Comparison of ENCODE assay signal across 1 cellular context in the genomic region with DNA sequence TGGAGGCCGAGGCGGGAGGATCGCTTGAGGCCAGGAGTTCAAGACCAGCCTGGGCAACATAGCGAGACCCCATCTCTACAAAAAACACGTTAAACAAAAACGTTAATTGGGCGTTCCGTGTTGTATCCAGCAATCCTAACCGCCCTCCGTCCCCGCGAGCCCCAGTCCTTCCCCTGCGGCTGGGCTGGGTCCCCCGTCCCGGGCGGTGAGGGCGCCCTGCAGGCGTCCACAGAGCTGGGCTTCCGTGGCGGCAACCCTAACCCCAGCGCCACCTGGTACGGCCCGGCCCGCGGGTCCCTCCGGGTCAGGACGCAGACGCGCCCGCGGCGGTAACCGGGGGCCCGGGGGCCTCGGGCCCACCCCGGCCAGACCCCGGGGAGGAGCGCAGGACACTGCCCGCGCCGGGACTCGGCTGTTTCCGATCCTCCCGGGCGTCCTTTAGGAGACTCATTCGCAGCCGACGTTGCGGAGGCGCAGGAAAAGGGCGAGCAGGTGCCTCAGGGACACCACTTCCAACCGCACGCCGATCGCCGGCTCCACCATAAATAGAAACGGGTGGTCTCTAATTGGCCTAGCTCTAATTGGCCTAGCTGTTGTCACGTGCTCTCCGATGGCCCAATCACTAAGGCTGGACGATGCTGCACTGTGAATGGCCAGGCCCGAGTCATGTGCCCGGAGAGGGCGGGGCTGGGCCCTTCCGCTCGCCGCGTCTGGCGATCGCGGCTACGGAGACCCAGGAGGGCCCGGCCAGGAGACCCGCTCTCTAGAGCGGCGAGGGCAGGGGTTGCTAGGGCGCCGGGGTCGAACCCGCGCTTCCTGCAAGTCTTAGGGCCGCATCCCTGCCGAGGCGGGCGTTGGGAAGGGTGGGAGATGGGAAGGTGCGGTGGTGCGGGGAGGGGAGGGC.
TF ChIP-seq lines count a peak whose summit lies in the region.

No MANE protein-coding gene starts in this region.

TF ChIP-seq in K562, 482 proteins besides CTCF, POLR2A, EP300 and RAD21 (continued from another document and continues in another):
- TF ChIP-seq, protein P1, sequence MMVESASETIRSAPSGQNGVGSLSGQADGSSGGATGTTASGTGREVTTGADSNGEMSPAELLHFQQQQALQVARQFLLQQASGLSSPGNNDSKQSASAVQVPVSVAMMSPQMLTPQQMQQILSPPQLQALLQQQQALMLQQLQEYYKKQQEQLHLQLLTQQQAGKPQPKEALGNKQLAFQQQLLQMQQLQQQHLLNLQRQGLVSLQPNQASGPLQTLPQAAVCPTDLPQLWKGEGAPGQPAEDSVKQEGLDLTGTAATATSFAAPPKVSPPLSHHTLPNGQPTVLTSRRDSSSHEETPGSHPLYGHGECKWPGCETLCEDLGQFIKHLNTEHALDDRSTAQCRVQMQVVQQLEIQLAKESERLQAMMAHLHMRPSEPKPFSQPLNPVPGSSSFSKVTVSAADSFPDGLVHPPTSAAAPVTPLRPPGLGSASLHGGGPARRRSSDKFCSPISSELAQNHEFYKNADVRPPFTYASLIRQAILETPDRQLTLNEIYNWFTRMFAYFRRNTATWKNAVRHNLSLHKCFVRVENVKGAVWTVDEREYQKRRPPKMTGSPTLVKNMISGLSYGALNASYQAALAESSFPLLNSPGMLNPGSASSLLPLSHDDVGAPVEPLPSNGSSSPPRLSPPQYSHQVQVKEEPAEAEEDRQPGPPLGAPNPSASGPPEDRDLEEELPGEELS (CRISPR knock-in tag; IDR thresholded peaks at IDR 0.05; ENCODE audit: borderline replicate concordance): peak; percentile 77; the same call in 1 of the 2 replicates
- TF ChIP-seq PTTG1 (tag; IDR thresholded peaks at IDR 0.05; ENCODE audit: low read depth) (no peak), BRD9 (IDR thresholded peaks at IDR 0.05; ENCODE audit: low read depth, partially characterized antibody) (peak; percentile 53), HNRNPUL1 (IDR thresholded peaks at IDR 0.05; ENCODE audit: low read length) (no peak), CXXC5 (CRISPR knock-in tag; IDR thresholded peaks at IDR 0.05) (peak; percentile 78), ILF3 (IDR thresholded peaks at IDR 0.05; ENCODE audit: borderline replicate concordance) (no peak), BRCA1 (IDR thresholded peaks at IDR 0.05) (no peak), BRCA1 (CRISPR knock-in tag; IDR thresholded peaks at IDR 0.05) (peak; percentile 77; the same call in 1 of the 2 replicates), ZBTB17 (CRISPR knock-in tag; IDR thresholded peaks at IDR 0.05) (peak; percentile 66; the same call in 1 of the 2 replicates), ZBED1 (IDR thresholded peaks at IDR 0.05) (0 out of 2 replicates have a peak, but pooled peaks have one; percentile 68), ZNF282 (CRISPR knock-in tag; IDR thresholded peaks at IDR 0.05) (peak; percentile 73; the same call in 1 of the 2 replicates), ZBTB7A (IDR thresholded peaks at IDR 0.05; ENCODE audit: borderline replicate concordance, control insufficient read depth, low read depth, low read length) (peak; percentile 84), ZNF217 (CRISPR knock-in tag; IDR thresholded peaks at IDR 0.05) (no peak), EP400 (IDR thresholded peaks at IDR 0.05) (peak; percentile 71)
- TF ChIP-seq, protein P2, sequence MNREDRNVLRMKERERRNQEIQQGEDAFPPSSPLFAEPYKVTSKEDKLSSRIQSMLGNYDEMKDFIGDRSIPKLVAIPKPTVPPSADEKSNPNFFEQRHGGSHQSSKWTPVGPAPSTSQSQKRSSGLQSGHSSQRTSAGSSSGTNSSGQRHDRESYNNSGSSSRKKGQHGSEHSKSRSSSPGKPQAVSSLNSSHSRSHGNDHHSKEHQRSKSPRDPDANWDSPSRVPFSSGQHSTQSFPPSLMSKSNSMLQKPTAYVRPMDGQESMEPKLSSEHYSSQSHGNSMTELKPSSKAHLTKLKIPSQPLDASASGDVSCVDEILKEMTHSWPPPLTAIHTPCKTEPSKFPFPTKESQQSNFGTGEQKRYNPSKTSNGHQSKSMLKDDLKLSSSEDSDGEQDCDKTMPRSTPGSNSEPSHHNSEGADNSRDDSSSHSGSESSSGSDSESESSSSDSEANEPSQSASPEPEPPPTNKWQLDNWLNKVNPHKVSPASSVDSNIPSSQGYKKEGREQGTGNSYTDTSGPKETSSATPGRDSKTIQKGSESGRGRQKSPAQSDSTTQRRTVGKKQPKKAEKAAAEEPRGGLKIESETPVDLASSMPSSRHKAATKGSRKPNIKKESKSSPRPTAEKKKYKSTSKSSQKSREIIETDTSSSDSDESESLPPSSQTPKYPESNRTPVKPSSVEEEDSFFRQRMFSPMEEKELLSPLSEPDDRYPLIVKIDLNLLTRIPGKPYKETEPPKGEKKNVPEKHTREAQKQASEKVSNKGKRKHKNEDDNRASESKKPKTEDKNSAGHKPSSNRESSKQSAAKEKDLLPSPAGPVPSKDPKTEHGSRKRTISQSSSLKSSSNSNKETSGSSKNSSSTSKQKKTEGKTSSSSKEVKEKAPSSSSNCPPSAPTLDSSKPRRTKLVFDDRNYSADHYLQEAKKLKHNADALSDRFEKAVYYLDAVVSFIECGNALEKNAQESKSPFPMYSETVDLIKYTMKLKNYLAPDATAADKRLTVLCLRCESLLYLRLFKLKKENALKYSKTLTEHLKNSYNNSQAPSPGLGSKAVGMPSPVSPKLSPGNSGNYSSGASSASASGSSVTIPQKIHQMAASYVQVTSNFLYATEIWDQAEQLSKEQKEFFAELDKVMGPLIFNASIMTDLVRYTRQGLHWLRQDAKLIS (CRISPR knock-in tag; IDR thresholded peaks at IDR 0.05): no peak
- TF ChIP-seq, protein P3, sequence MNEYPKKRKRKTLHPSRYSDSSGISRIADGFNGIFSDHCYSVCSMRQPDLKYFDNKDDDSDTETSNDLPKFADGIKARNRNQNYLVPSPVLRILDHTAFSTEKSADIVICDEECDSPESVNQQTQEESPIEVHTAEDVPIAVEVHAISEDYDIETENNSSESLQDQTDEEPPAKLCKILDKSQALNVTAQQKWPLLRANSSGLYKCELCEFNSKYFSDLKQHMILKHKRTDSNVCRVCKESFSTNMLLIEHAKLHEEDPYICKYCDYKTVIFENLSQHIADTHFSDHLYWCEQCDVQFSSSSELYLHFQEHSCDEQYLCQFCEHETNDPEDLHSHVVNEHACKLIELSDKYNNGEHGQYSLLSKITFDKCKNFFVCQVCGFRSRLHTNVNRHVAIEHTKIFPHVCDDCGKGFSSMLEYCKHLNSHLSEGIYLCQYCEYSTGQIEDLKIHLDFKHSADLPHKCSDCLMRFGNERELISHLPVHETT (CRISPR knock-in tag; conservative IDR thresholded peaks at IDR 0.05 in 1 of 2, IDR thresholded peaks at IDR 0.05 in 1 of 2): peak in 1 of 2 experiments; percentile 24; a peak in 1 of 4 replicates
- TF ChIP-seq, protein P4, sequence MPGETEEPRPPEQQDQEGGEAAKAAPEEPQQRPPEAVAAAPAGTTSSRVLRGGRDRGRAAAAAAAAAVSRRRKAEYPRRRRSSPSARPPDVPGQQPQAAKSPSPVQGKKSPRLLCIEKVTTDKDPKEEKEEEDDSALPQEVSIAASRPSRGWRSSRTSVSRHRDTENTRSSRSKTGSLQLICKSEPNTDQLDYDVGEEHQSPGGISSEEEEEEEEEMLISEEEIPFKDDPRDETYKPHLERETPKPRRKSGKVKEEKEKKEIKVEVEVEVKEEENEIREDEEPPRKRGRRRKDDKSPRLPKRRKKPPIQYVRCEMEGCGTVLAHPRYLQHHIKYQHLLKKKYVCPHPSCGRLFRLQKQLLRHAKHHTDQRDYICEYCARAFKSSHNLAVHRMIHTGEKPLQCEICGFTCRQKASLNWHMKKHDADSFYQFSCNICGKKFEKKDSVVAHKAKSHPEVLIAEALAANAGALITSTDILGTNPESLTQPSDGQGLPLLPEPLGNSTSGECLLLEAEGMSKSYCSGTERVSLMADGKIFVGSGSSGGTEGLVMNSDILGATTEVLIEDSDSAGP (CRISPR knock-in tag; IDR thresholded peaks at IDR 0.05): no peak
- TF ChIP-seq, protein P5, sequence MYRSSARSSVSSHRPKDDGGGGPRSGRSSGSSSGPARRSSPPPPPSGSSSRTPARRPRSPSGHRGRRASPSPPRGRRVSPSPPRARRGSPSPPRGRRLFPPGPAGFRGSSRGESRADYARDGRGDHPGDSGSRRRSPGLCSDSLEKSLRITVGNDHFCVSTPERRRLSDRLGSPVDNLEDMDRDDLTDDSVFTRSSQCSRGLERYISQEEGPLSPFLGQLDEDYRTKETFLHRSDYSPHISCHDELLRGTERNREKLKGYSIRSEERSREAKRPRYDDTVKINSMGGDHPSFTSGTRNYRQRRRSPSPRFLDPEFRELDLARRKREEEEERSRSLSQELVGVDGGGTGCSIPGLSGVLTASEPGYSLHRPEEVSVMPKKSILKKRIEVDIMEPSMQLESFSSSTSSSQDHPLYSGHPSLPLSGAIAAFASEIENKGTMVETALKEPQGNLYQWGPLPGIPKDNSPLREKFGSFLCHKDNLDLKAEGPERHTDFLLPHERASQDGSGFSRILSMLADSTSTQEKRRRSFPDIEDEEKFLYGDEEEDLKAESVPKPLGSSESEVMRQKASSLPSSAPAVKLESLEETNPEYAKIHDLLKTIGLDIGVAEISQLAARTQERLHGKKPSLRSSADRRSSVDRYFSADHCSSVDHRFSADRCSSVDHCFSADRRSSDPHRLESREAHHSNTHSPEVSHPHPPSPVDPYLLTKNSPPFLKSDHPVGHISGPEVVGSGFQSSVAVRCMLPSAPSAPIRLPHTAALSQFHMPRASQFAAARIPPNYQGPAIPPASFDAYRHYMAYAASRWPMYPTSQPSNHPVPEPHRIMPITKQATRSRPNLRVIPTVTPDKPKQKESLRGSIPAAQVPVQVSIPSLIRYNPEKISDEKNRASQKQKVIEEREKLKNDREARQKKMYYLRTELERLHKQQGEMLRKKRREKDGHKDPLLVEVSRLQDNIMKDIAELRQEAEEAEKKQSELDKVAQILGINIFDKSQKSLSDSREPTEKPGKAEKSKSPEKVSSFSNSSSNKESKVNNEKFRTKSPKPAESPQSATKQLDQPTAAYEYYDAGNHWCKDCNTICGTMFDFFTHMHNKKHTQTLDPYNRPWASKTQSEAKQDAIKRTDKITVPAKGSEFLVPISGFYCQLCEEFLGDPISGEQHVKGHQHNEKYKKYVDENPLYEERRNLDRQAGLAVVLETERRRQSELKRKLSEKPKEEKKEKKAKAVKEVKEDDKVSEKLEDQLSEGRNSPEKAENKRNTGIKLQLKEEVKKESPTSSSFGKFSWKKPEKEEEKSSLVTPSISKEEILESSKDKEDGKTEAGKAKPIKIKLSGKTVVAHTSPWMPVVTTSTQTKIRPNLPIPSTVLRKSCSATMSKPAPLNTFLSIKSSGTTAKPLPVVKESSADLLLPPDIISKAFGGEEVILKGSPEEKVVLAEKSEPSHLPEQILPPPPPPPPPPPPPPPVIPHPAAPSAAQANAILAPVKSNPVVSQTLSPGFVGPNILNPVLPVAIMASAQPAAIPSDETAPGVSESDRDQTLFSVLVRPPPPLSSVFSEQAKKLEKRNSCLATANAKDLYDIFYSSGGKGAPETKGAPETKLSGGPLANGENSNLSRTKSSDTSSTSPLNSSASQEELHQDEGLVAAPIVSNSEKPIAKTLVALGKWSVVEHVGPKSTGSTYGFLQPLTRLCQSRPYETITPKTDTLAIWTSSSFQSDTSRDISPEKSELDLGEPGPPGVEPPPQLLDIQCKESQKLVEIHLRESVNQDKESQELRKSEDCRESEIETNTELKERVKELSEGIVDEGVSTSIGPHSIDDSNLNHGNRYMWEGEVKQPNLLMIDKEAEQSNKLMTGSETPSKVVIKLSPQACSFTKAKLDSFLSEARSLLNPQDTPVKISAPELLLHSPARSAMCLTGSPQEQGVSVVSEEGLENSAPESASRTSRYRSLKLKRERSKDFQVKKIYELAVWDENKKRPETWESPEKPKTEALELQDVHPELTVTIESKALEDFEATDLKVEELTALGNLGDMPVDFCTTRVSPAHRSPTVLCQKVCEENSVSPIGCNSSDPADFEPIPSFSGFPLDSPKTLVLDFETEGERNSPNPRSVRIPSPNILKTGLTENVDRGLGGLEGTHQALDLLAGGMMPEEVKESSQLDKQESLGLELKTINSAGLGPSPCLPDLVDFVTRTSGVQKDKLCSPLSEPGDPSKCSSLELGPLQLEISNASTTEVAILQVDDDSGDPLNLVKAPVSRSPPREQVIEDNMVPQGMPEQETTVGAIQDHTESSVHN (IDR thresholded peaks at IDR 0.05; ENCODE audit: borderline replicate concordance in 1 of 2, low read depth in 1 of 2): no peak
- TF ChIP-seq, protein P6, sequence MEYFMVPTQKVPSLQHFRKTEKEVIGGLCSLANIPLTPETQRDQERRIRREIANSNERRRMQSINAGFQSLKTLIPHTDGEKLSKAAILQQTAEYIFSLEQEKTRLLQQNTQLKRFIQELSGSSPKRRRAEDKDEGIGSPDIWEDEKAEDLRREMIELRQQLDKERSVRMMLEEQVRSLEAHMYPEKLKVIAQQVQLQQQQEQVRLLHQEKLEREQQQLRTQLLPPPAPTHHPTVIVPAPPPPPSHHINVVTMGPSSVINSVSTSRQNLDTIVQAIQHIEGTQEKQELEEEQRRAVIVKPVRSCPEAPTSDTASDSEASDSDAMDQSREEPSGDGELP (CRISPR knock-in tag; IDR thresholded peaks at IDR 0.05; ENCODE audit: borderline replicate concordance): peak; percentile 56
- TF ChIP-seq, protein P7, sequence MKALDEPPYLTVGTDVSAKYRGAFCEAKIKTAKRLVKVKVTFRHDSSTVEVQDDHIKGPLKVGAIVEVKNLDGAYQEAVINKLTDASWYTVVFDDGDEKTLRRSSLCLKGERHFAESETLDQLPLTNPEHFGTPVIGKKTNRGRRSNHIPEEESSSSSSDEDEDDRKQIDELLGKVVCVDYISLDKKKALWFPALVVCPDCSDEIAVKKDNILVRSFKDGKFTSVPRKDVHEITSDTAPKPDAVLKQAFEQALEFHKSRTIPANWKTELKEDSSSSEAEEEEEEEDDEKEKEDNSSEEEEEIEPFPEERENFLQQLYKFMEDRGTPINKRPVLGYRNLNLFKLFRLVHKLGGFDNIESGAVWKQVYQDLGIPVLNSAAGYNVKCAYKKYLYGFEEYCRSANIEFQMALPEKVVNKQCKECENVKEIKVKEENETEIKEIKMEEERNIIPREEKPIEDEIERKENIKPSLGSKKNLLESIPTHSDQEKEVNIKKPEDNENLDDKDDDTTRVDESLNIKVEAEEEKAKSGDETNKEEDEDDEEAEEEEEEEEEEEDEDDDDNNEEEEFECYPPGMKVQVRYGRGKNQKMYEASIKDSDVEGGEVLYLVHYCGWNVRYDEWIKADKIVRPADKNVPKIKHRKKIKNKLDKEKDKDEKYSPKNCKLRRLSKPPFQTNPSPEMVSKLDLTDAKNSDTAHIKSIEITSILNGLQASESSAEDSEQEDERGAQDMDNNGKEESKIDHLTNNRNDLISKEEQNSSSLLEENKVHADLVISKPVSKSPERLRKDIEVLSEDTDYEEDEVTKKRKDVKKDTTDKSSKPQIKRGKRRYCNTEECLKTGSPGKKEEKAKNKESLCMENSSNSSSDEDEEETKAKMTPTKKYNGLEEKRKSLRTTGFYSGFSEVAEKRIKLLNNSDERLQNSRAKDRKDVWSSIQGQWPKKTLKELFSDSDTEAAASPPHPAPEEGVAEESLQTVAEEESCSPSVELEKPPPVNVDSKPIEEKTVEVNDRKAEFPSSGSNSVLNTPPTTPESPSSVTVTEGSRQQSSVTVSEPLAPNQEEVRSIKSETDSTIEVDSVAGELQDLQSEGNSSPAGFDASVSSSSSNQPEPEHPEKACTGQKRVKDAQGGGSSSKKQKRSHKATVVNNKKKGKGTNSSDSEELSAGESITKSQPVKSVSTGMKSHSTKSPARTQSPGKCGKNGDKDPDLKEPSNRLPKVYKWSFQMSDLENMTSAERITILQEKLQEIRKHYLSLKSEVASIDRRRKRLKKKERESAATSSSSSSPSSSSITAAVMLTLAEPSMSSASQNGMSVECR (CRISPR knock-in tag; IDR thresholded peaks at IDR 0.05): no peak
